Comparison of ENCODE assay signal across 11 cellular contexts in genomic region chr1:207620573-207620893, GRCh38. TPM values are rescaled to one million over a fixed set of nuclear protein-coding genes. Genes with fewer than 3 reads are reported as not detected.
A peak's percentile ranks its signal among the peaks of the same experiment; 100 is the strongest.
DNase-seq lines count a peak whose midpoint lies in the region; ATAC-seq and TF ChIP-seq lines count a peak whose summit lies in the region.
"Had no signal": no experiment of that assay in that cellular context is flagged by ENCODE, and none has a peak within 500 bp of the region (broad histone marks: within the 10 kb centered on the region; RNA-seq: fewer than 3 reads in every experiment).

No MANE protein-coding gene starts in this region.

- WGBS in tibial nerve, 2 donors = 96% methylated on average over 2 of the region's 2 CpGs

- H3K79me2 ChIP-seq in GM23338 (replicated peaks; ENCODE audit: insufficient read depth) = no peaks in the 10 kb centered on the region
- H3K79me2 ChIP-seq in OCI-LY7 (ENCODE audit: insufficient read depth, low read depth, low read length) = no peaks in the 10 kb centered on the region

- intact Hi-C loops in OCI-LY7 (cut with micrococcal nuclease; ENCODE audit: unreplicated experiment) = no loop called here

- CTCF ChIA-PET in OCI-LY7 (lab: Charles Lee; ENCODE audit: unreplicated experiment) = interaction anchor here (0.6 to 1.3 kb wide), 3 partner anchors 10 to 349 kb away, joined by 3 to 4 read pairs (median 3); no protein-coding TSS in a partner anchor

- H3K4me3 Mint-ChIP-seq in GM23338 (no peak overlapping the region), chondrocyte (ENCODE audit: unreplicated experiment) (no peak overlapping the region), type B pancreatic cell (no peak overlapping the region)

- TF ChIP-seq EP300 in tibial nerve (IDR thresholded peaks at IDR 0.05) = no peak

- H3K4me3 ChIP-seq in GM23338 (no peak overlapping the region), OCI-LY7 (ENCODE audit: low read depth, low read length, poor library complexity, severe bottlenecking) (no peak overlapping the region), tibial nerve (no peak overlapping the region)
- H3K4me3 ChIP-seq: BLaER1 had no signal

- H3K9me2 ChIP-seq in GM23338 (ENCODE audit: insufficient read depth) (no peaks in the 10 kb centered on the region), OCI-LY7 (ENCODE audit: insufficient read depth, low read length) (no peaks in the 10 kb centered on the region)

- H3K9me3 Mint-ChIP-seq in GM23338 (peaks cover 6% of the 10 kb centered on the region; the same call in 2 of the 3 replicates), chondrocyte (ENCODE audit: low read depth) (no peaks in the 10 kb centered on the region), type B pancreatic cell (no peaks in the 10 kb centered on the region)

- no peaks in the 10 kb centered on the region for H4K20me1 ChIP-seq in GM23338 (replicated peaks; ENCODE audit: insufficient read depth)
- H4K20me1 ChIP-seq in OCI-LY7 (ENCODE audit: insufficient read depth, low read length) = no peaks in the 10 kb centered on the region
- H4K20me1 ChIP-seq: BLaER1 had no signal

- H3K4me1 ChIP-seq in GM23338 (ENCODE audit: insufficient read depth) = no peaks in the 10 kb centered on the region
- H3K4me1 ChIP-seq in OCI-LY7 (ENCODE audit: insufficient read depth, low read length, poor library complexity, severe bottlenecking) = no peaks in the 10 kb centered on the region
- no peaks in the 10 kb centered on the region for H3K4me1 ChIP-seq in tibial nerve

- H3F3A ChIP-seq in GM23338 (replicated peaks; ENCODE audit: low read depth) = no peaks in the 10 kb centered on the region; the same call in 1 of the 2 replicates

- H3K36me3 ChIP-seq in GM23338 (ENCODE audit: insufficient read depth) (no peaks in the 10 kb centered on the region), OCI-LY7 (ENCODE audit: insufficient read depth, low read length) (no peaks in the 10 kb centered on the region), tibial nerve (no peaks in the 10 kb centered on the region)
- H3K36me3 ChIP-seq: BLaER1 had no signal

- no peak for TF ChIP-seq POLR2A in tibial nerve (IDR thresholded peaks at IDR 0.05)

- TF ChIP-seq CTCF in GM23338 (conservative IDR thresholded peaks at IDR 0.05; ENCODE audit: low read depth in 2 of 2) (0 out of 4 replicates have a peak, but pooled peaks of 1 of the 2 experiments have one; percentile 8), OCI-LY7 (conservative IDR thresholded peaks at IDR 0.05; ENCODE audit: low read length) (peak; percentile 19), chondrocyte (IDR thresholded peaks at IDR 0.05) (peak; percentile 53), type B pancreatic cell (conservative IDR thresholded peaks at IDR 0.05) (peak; percentile 5), tibial nerve (IDR thresholded peaks at IDR 0.05) (no peak)

- H3K27ac ChIP-seq in GM23338 (ENCODE audit: low read depth) (no peak overlapping the region), OCI-LY7 (ENCODE audit: low read depth, low read length, poor library complexity, severe bottlenecking) (no peak overlapping the region), tibial nerve (no peak overlapping the region)
- H3K27ac ChIP-seq: BLaER1 had no signal

- H3K4me1 Mint-ChIP-seq in GM23338 = peaks cover 8% of the 10 kb centered on the region
- no peaks in the 10 kb centered on the region for H3K4me1 Mint-ChIP-seq in chondrocyte (ENCODE audit: low read depth)
- H3K4me1 Mint-ChIP-seq in type B pancreatic cell (ENCODE audit: unreplicated experiment) = peaks cover 5% of the 10 kb centered on the region

- H3K27me3 ChIP-seq in GM23338 (ENCODE audit: insufficient read depth) (no peaks in the 10 kb centered on the region), tibial nerve (no peaks in the 10 kb centered on the region)
- H3K27me3 ChIP-seq: BLaER1 had no signal

- no TSS peak for BruUV-seq in OCI-LY7 (replicated peaks; lab: Mats Ljungman, UMichigan)

- H2AFZ ChIP-seq in GM23338 (no peak overlapping the region), OCI-LY7 (ENCODE audit: low read length) (no peak overlapping the region)

- H3K9me3 ChIP-seq in OCI-LY7 (ENCODE audit: low read length) = no peaks in the 10 kb centered on the region
- no peaks in the 10 kb centered on the region for H3K9me3 ChIP-seq in tibial nerve
- H3K9me3 ChIP-seq: BLaER1 had no signal

- no peak for DNase-seq in GM23338 (ENCODE audit: low spot score)
- DNase-seq in OCI-LY7 (ENCODE audit: low spot score) = no peak
- no peak for DNase-seq in chondrocyte (ENCODE audit: low spot score)
- DNase-seq in type B pancreatic cell (ENCODE audit: extremely low spot score, unreplicated experiment) = no peak
- no peak for DNase-seq in tibial nerve (ENCODE audit: low spot score in 2 of 2)
- DNase-seq: GOT3, NCI-H1092 had no signal

- ATAC-seq in GM23338 (no peak), GM18498 (IDR thresholded peaks at IDR 0.05; ENCODE audit: unreplicated experiment) (no peak), GM18907 (IDR thresholded peaks at IDR 0.05; ENCODE audit: unreplicated experiment) (no peak)

- H3K36me3 Mint-ChIP-seq in GM23338 (ENCODE audit: low read depth) (peaks cover 7% of the 10 kb centered on the region; the same call in 2 of the 3 replicates), chondrocyte (ENCODE audit: low read depth) (no peaks in the 10 kb centered on the region), type B pancreatic cell (no peaks in the 10 kb centered on the region)

- peak overlapping the region; percentile 56; the same call in 1 of the 2 replicates for H3K27ac Mint-ChIP-seq in GM23338
- H3K27ac Mint-ChIP-seq in chondrocyte (ENCODE audit: unreplicated experiment) = no peak overlapping the region
- no peak overlapping the region for H3K27ac Mint-ChIP-seq in type B pancreatic cell

- no peaks in the 10 kb centered on the region for H3K27me3 Mint-ChIP-seq in GM23338 (ENCODE audit: insufficient read depth, low read depth, poor library complexity)
- peaks cover 9% of the 10 kb centered on the region for H3K27me3 Mint-ChIP-seq in chondrocyte (ENCODE audit: low read depth)
- peaks cover 3% of the 10 kb centered on the region for H3K27me3 Mint-ChIP-seq in type B pancreatic cell

- POLR2A ChIA-PET in OCI-LY7 (lab: Charles Lee) = interaction anchor here (1.2 to 1.5 kb wide), 2 partner anchors 11 to 177 kb away, joined by 5 to 7 read pairs; no protein-coding TSS in a partner anchor

- no peak overlapping the region for H3K4me2 ChIP-seq in GM23338
- H3K4me2 ChIP-seq in OCI-LY7 (ENCODE audit: low read length) = no peak overlapping the region
- H3K4me2 ChIP-seq: BLaER1 had no signal

TF ChIP-seq in GM23338, 12 proteins besides CTCF, POLR2A, EP300 and RAD21 (continues in another document):
- TF ChIP-seq STAT1 (IDR thresholded peaks at IDR 0.05; ENCODE audit: unreplicated experiment) (no peak), ZNF114 (CRISPR knock-in tag; IDR thresholded peaks at IDR 0.05) (no peak), CREB1 (CRISPR knock-in tag; IDR thresholded peaks at IDR 0.05; ENCODE audit: low read depth) (no peak)

RNA-seq across cellular contexts. Expression of gene CR1L, which starts 24.4 kb away (rescaled TPM):
- 2.9 and 5.8 TPM in 2 replicates for total RNA-seq in GM23338 (2014; rRNA removed; shearing (Covaris generic))
- 13.4 and 21.4 TPM in 2 replicates for polyA plus RNA-seq in GM23338 (2016; fragmentation: Nextera tagmentation; extraction: Ambion mirVana)
- not detected in 2 replicates for total RNA-seq in OCI-LY7 (2014; rRNA removed; shearing (Covaris generic))
- total RNA-seq in OCI-LY7 (2022) (not detected in 2 replicates), chondrocyte (not detected in 3 replicates), type B pancreatic cell (ENCODE audit: low replicate concordance) (not detected in 2 replicates), tibial nerve (1 to 10 TPM in 1 of 4 donors, not detected in 3; 1.0 TPM)
- total RNA-seq: MCF 10A had no signal

Comparison
In these comparisons a context has a peak if more than half of its experiments do, and no peak if none do; other contexts are left out.
1. CTCF ChIP-seq: peak in OCI-LY7 (single experiment), chondrocyte (single experiment) and type B pancreatic cell (single experiment); none in tibial nerve (0 of 5).